Comparison of ENCODE assay signal across 20 cellular contexts in genomic region chr12:849192-849527, GRCh38.
A peak's percentile ranks its signal among the peaks of the same experiment; 100 is the strongest.
DNase-seq lines count a peak whose midpoint lies in the region; ATAC-seq and TF ChIP-seq lines count a peak whose summit lies in the region.
"Had no signal": no experiment of that assay in that cellular context is flagged by ENCODE, and none has a peak within 500 bp of the region (broad histone marks: within the 10 kb centered on the region; RNA-seq: fewer than 3 reads in every experiment).

No MANE protein-coding gene starts in this region.

- peak overlapping the region; percentile 77 for H3K27ac Mint-ChIP-seq in activated naive CD4-positive, alpha-beta T cell treated with anti-CD3 and anti-CD28 coated beads for 36 hours
- H3K27ac Mint-ChIP-seq in T-helper 17 cell = peak overlapping the region; percentile 65
- peak overlapping the region; percentile 60 for H3K27ac Mint-ChIP-seq in stimulated activated naive B cell treated with anti-CD40 and anti-IgM and Interleukin-4, amounts not matched to agents 10 μg/mL and 1 μg/mL and 100 μg/mL, for 72 hours
- H3K27ac Mint-ChIP-seq: activated naive CD4-positive, alpha-beta T cell treated with anti-CD3 and anti-CD28 coated beads, Interleukin-2, amount 10 ng/mL, durations not matched to agents 7 days and 5 days had no signal

- H3K36me3 ChIP-seq in heart right ventricle = peaks cover 0 to 25% (median 0%) of the 10 kb centered on the region in 9 donors
- H3K36me3 ChIP-seq: brain microvascular endothelial cell, SJSA1, uterus had no signal

- peaks cover 1% of the 10 kb centered on the region for H3K36me3 Mint-ChIP-seq in activated naive CD4-positive, alpha-beta T cell treated with anti-CD3 and anti-CD28 coated beads for 36 hours (ENCODE audit: low read depth)
- no peaks in the 10 kb centered on the region for H3K36me3 Mint-ChIP-seq in T-helper 17 cell (ENCODE audit: low read depth)
- H3K36me3 Mint-ChIP-seq in stimulated activated naive B cell treated with anti-CD40 and anti-IgM and Interleukin-4, amounts not matched to agents 10 μg/mL and 1 μg/mL and 100 μg/mL, for 72 hours = peaks cover 7 to 21% of the 10 kb centered on the region in 2 donors

- CTCF ChIA-PET in activated naive CD4-positive, alpha-beta T cell treated with anti-CD3 and anti-CD28 coated beads for 36 hours (lab: Charles Lee) = interaction anchor here (0.6 kb wide), 1 partner anchor 33 kb away, joined by 3 read pairs; no protein-coding TSS in a partner anchor

- H3K4me3 Mint-ChIP-seq in activated naive CD4-positive, alpha-beta T cell treated with anti-CD3 and anti-CD28 coated beads for 36 hours = no peak overlapping the region
- no peak overlapping the region for H3K4me3 Mint-ChIP-seq in T-helper 17 cell
- H3K4me3 Mint-ChIP-seq in stimulated activated naive B cell treated with anti-CD40 and anti-IgM and Interleukin-4, amounts not matched to agents 10 μg/mL and 1 μg/mL and 100 μg/mL, for 72 hours = no peak overlapping the region
- H3K4me3 Mint-ChIP-seq: activated naive CD4-positive, alpha-beta T cell treated with anti-CD3 and anti-CD28 coated beads, Interleukin-2, amount 10 ng/mL, durations not matched to agents 7 days and 5 days; nephron had no signal

- H3K9me3 ChIP-seq in T-helper 17 cell (ENCODE audit: control insufficient read depth, low read length, poor library complexity, severe bottlenecking) (no peaks in the 10 kb centered on the region), heart right ventricle (no peaks in the 10 kb centered on the region)
- H3K9me3 ChIP-seq: MG63, SJSA1, suprapubic skin, uterus had no signal

- H3K4me1 Mint-ChIP-seq in activated naive CD4-positive, alpha-beta T cell treated with anti-CD3 and anti-CD28 coated beads for 36 hours (ENCODE audit: low read depth) = peaks cover 50% of the 10 kb centered on the region
- peaks cover 35% of the 10 kb centered on the region for H3K4me1 Mint-ChIP-seq in T-helper 17 cell
- H3K4me1 Mint-ChIP-seq in stimulated activated naive B cell treated with anti-CD40 and anti-IgM and Interleukin-4, amounts not matched to agents 10 μg/mL and 1 μg/mL and 100 μg/mL, for 72 hours = peaks cover 20 to 34% of the 10 kb centered on the region in 2 donors

- H3K27me3 Mint-ChIP-seq in activated naive CD4-positive, alpha-beta T cell treated with anti-CD3 and anti-CD28 coated beads for 36 hours (ENCODE audit: low read depth) = no peaks in the 10 kb centered on the region
- no peaks in the 10 kb centered on the region for H3K27me3 Mint-ChIP-seq in T-helper 17 cell
- no peaks in the 10 kb centered on the region for H3K27me3 Mint-ChIP-seq in stimulated activated naive B cell treated with anti-CD40 and anti-IgM and Interleukin-4, amounts not matched to agents 10 μg/mL and 1 μg/mL and 100 μg/mL, for 72 hours
- H3K27me3 Mint-ChIP-seq: activated naive CD4-positive, alpha-beta T cell treated with anti-CD3 and anti-CD28 coated beads, Interleukin-2, amount 10 ng/mL, durations not matched to agents 7 days and 5 days had no signal

- TF ChIP-seq CTCF in foreskin keratinocyte (conservative IDR thresholded peaks at IDR 0.05) (no peak), heart right ventricle (IDR thresholded peaks at IDR 0.05) (no peak)

- no peaks in the 10 kb centered on the region for H3K9me3 Mint-ChIP-seq in activated naive CD4-positive, alpha-beta T cell treated with anti-CD3 and anti-CD28 coated beads for 36 hours
- no peaks in the 10 kb centered on the region for H3K9me3 Mint-ChIP-seq in stimulated activated naive B cell treated with anti-CD40 and anti-IgM and Interleukin-4, amounts not matched to agents 10 μg/mL and 1 μg/mL and 100 μg/mL, for 72 hours
- H3K9me3 Mint-ChIP-seq: activated naive CD4-positive, alpha-beta T cell treated with anti-CD3 and anti-CD28 coated beads, Interleukin-2, amount 10 ng/mL, durations not matched to agents 7 days and 5 days; nephron had no signal

- H3K4me1 ChIP-seq in foreskin keratinocyte = peaks cover 47% of the 10 kb centered on the region
- H3K4me1 ChIP-seq in heart right ventricle = peaks cover 0 to 53% (median 39%) of the 10 kb centered on the region in 9 donors
- H3K4me1 ChIP-seq: SJSA1 had no signal

- H3K27me3 ChIP-seq in foreskin keratinocyte (no peaks in the 10 kb centered on the region), heart right ventricle (no peaks in the 10 kb centered on the region)
- H3K27me3 ChIP-seq: brain microvascular endothelial cell, MG63, SJSA1, suprapubic skin, uterus had no signal

- H3K27ac ChIP-seq in foreskin keratinocyte (peak overlapping the region; percentile 94), heart right ventricle (peak overlapping the region in 2 of 10 donors; percentile 3 to 57)
- H3K27ac ChIP-seq: brain microvascular endothelial cell, HL-60, SJSA1, suprapubic skin, uterus had no signal

- ATAC-seq in T-helper 17 cell (no peak), foreskin keratinocyte (no peak), GM18520 (IDR thresholded peaks at IDR 0.05; ENCODE audit: unreplicated experiment) (no peak), heart right ventricle (no peak)
- ATAC-seq in stimulated activated naive B cell treated with anti-CD40 and anti-IgM and Interleukin-4, amounts not matched to agents 10 μg/mL and 1 μg/mL and 100 μg/mL, for 72 hours (replicated peaks) = no peak

- H3K4me3 ChIP-seq in heart right ventricle = no peak overlapping the region
- H3K4me3 ChIP-seq: MG63, SJSA1, suprapubic skin, uterus had no signal

- intact Hi-C loops in activated naive CD4-positive, alpha-beta T cell treated with anti-CD3 and anti-CD28 coated beads for 36 hours (cut with micrococcal nuclease) = loop anchor here (2.0 kb wide), 2 partner anchors 32 to 562 kb away; no protein-coding TSS in a partner anchor
- intact Hi-C loops in heart right ventricle (cut with DNase I) = no loop called here

- no peak for DNase-seq in activated naive CD4-positive, alpha-beta T cell treated with anti-CD3 and anti-CD28 coated beads for 36 hours
- DNase-seq in activated naive CD4-positive, alpha-beta T cell (lab: John Stamatoyannopoulos, UW) = no peak
- DNase-seq in T-helper 17 cell (no peak), foreskin keratinocyte (no peak), NCI-H2171 (lab: John Stamatoyannopoulos, UW) (no peak), heart right ventricle (no peak)
- DNase-seq in stimulated activated naive B cell treated with anti-CD40 and anti-IgM and Interleukin-4, amounts not matched to agents 10 μg/mL and 1 μg/mL and 100 μg/mL, for 72 hours = no peak
- DNase-seq: activated naive CD4-positive, alpha-beta T cell treated with anti-CD3 and anti-CD28 coated beads, Interleukin-2, amount 10 ng/mL, durations not matched to agents 7 days and 5 days; brain microvascular endothelial cell; MG63; NCI-H1436 treated with DMSO at 0.1 percent for 48 hours; NCI-H774; stimulated activated CD4-positive, alpha-beta T cell treated with anti-CD3 and anti-CD28 coated beads, Interleukin-4, amount 100 ng/mL, for 24 hours; T1000; uterus had no signal
